Comparison of ENCODE assay signal across 12 cellular contexts in the genomic region with DNA sequence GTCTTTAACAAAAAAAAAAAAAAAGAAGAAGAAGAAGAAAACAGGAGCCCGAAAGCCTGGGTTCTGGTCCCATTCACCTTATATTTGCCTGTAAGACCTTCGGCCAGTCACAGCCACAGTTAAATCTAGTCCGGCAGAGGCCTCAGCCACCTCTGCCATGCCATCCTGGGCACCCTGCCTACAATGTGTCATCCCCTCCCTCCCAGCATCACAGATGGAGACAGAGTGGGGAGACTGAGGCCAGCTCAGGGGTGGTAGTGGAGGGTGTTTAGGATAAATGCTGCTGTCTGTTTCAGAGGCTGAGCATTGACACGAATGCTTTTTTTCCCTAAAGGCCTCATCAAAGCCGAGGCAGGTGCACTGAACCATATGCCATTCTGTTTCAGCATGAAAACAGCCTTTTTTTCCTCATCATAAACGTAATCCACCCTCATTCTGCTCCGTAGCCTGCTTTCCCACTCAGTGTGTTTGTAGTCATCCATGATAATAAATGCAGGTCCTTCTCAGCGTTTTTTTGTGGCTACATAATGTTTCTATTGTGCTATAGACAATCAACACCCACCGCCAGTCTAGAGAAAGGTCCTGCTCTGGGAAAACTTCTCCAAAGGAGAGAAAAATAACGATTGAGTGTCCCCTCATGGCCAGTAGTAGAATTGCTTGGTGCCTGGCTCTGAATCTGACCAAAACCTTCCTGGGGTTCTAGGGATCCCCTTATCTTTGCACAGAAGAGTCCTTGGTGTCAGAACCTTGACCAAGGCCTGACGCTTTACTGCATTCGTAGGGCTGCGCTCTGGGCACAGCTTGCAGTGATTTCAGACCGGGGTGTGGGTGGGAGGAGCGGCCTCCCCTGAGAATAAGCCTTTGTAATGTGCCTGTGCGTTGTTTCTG. TPM values are rescaled to one million over a fixed set of nuclear protein-coding genes. Genes with fewer than 3 reads are reported as not detected.
DNase-seq lines count a peak whose midpoint lies in the region; ATAC-seq and TF ChIP-seq lines count a peak whose summit lies in the region.
"Had no signal": no experiment of that assay in that cellular context is flagged by ENCODE, and none has a peak within 500 bp of the region (broad histone marks: within the 10 kb centered on the region; RNA-seq: fewer than 3 reads in every experiment).

No MANE protein-coding gene starts in this region.

- H3K4me2 ChIP-seq in PC-9: no peak overlapping the region

- H3F3A ChIP-seq in PC-9 (ENCODE audit: insufficient read depth, low read depth): no peaks in the 10 kb centered on the region

- no peaks in the 10 kb centered on the region for H3K9me2 ChIP-seq in PC-9 (ENCODE audit: insufficient read depth)

- BruUV-seq in PC-9 (replicated peaks; lab: Mats Ljungman, UMichigan): no TSS peak

- ATAC-seq in HG03432 (IDR thresholded peaks at IDR 0.05; ENCODE audit: unreplicated experiment): no peak
- ATAC-seq: naive thymus-derived CD8-positive, alpha-beta T cell had no signal

- peak; percentile 53; the same call in 1 of the 2 replicates for TF ChIP-seq CTCF in PC-9 (conservative IDR thresholded peaks at IDR 0.05)
- TF ChIP-seq CTCF in fibroblast of the aortic adventitia (IDR thresholded peaks at IDR 0.05; ENCODE audit: insufficient read depth, low read length): peak; percentile 40

- no peaks in the 10 kb centered on the region for H3K4me1 ChIP-seq in PC-9 (replicated peaks; ENCODE audit: insufficient read depth)

- H3K27me3 ChIP-seq in PC-9 (ENCODE audit: insufficient read depth, low read depth): no peaks in the 10 kb centered on the region

- no peak overlapping the region for H3K4me3 ChIP-seq in PC-9
- H3K4me3 ChIP-seq in fibroblast of the aortic adventitia (ENCODE audit: low read depth, low read length): no peak overlapping the region

- no peak overlapping the region for H3K27ac ChIP-seq in PC-9

- H4K20me1 ChIP-seq in PC-9 (ENCODE audit: insufficient read depth): 0 out of 2 replicates have a peak, but pooled peaks cover 8% of the 10 kb centered on the region

- no peaks in the 10 kb centered on the region for H3K79me2 ChIP-seq in PC-9 (ENCODE audit: low read depth)

- POLR2A ChIA-PET in PC-9 (lab: Charles Lee; ENCODE audit: unreplicated experiment): no interaction called here

- no peak overlapping the region for H2AFZ ChIP-seq in PC-9

- intact Hi-C loops in PC-9 (cut with micrococcal nuclease; ENCODE audit: unreplicated experiment): loop anchor here (2.0 kb wide), 1 partner anchor 151 kb away; no protein-coding TSS in a partner anchor

- no peaks in the 10 kb centered on the region for H3K36me3 ChIP-seq in PC-9 (ENCODE audit: low read depth)

- H3K9me3 ChIP-seq in PC-9 (ENCODE audit: insufficient read depth, low read depth): no peaks in the 10 kb centered on the region

- CTCF ChIA-PET in PC-9 (lab: Charles Lee): interaction anchor here (0.5 kb wide), 1 partner anchor 94 kb away, joined by 17 read pairs; no protein-coding TSS in a partner anchor

- DNase-seq in SIG-M5 treated with dmso at 0.1 percent for 504 hours (lab: John Stamatoyannopoulos, UW; ENCODE audit: unreplicated experiment) (peak; percentile 6), SIG-M5 (lab: John Stamatoyannopoulos, UW) (no peak), PC-9 (no peak), fibroblast of the aortic adventitia (ENCODE audit: low read depth) (peak; percentile 26), superior temporal gyrus (ENCODE audit: extremely low spot score) (peak; percentile 93), GF-D8 (lab: John Stamatoyannopoulos, UW) (no peak)
- no peak for DNase-seq in stimulated activated naive CD4-positive, alpha-beta T cell treated with Interleukin-2 at 50 U/mL for 16 hours (lab: John Stamatoyannopoulos, UW)
- DNase-seq: activated CD4-positive, CD25-positive, alpha-beta regulatory T cell; effector CD4-positive, alpha-beta T cell; stimulated activated CD8-positive, alpha-beta memory T cell treated with anti-CD3 and anti-CD28 coated beads, Interleukin-4, amount 100 ng/mL, for 48 hours had no signal

RNA-seq across cellular contexts. Expression of gene TSPAN9, which starts 41.1 kb away (rescaled TPM):
- total RNA-seq in PC-9 (2021) (8.9 and 9.6 TPM in 2 replicates), fibroblast of the aortic adventitia (ENCODE audit: low replicate concordance) (8.1 and 19.4 TPM in 2 replicates)

Comparison
In these comparisons a context has a peak if more than half of its experiments do, and no peak if none do; other contexts are left out.
1. DNase-seq: peak in SIG-M5 treated with dmso at 0.1 percent for 504 hours (single experiment), fibroblast of the aortic adventitia (single experiment) and superior temporal gyrus (single experiment); none in SIG-M5 (single experiment), PC-9 (0 of 2), GF-D8 (single experiment) and stimulated activated naive CD4-positive, alpha-beta T cell treated with Interleukin-2 at 50 U/mL for 16 hours (single experiment).